8 cellular contexts compared by ENCODE assay signal in the genomic region with DNA sequence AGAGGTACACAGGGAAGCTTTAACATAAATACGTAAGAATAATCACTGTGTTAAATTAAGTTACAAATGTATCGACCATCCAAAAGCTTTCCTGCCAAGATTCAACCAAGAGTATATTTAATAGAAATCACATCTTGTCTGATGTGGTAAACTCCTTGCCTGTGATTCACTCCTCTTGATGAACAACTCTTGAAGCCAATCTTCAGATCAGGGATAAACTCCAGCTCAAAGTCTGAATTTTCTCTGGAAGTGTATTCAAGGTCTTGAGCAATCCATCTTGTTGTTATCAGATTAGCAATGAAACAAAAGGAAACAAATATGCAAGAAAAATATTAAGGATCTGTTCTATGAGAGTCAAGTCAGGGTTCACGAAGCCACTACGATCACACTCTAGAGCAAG.
"Had no signal": no experiment of that assay in that cellular context is flagged by ENCODE, and none has a peak within 500 bp of the region (broad histone marks: within the 10 kb centered on the region; RNA-seq: fewer than 3 reads in every experiment).

No MANE protein-coding gene starts in this region.

- DNase-seq: GDM1, GF-D8 had no signal

- H3K4me3 ChIP-seq: GM12878 had no signal

- ATAC-seq: GM12878 had no signal

- FAIRE-seq: G401.6, GM12878, GM12891, GM12892, GM18507, GM19239 had no signal
